In the genomic region with DNA sequence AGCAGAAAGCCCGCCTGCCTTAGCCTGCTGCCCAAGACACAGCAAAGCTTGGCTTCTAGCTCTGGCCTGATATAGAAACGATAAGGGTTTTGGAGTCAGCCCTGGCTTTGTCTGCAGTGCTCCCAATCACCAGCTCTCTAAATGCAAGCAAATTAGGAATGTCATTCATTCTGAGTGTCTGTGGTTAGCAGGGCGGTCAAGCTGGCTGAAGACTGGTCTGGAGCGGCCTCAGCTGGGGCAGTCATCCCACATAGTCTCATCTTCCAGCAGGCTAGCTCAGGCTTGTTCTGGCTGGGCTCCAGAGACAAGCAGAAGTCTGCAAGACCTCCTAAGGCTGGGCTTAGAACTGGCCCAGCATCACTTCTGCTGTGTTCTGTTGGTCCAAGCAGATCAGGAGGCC, we compare ENCODE assay signal across 2 cellular contexts.
TF ChIP-seq lines count a peak whose summit lies in the region.

No MANE protein-coding gene starts in this region.

TF ChIP-seq in A549, 52 proteins besides CTCF, POLR2A, EP300 and RAD21 (continued from another document):
- TF ChIP-seq, protein P1, sequence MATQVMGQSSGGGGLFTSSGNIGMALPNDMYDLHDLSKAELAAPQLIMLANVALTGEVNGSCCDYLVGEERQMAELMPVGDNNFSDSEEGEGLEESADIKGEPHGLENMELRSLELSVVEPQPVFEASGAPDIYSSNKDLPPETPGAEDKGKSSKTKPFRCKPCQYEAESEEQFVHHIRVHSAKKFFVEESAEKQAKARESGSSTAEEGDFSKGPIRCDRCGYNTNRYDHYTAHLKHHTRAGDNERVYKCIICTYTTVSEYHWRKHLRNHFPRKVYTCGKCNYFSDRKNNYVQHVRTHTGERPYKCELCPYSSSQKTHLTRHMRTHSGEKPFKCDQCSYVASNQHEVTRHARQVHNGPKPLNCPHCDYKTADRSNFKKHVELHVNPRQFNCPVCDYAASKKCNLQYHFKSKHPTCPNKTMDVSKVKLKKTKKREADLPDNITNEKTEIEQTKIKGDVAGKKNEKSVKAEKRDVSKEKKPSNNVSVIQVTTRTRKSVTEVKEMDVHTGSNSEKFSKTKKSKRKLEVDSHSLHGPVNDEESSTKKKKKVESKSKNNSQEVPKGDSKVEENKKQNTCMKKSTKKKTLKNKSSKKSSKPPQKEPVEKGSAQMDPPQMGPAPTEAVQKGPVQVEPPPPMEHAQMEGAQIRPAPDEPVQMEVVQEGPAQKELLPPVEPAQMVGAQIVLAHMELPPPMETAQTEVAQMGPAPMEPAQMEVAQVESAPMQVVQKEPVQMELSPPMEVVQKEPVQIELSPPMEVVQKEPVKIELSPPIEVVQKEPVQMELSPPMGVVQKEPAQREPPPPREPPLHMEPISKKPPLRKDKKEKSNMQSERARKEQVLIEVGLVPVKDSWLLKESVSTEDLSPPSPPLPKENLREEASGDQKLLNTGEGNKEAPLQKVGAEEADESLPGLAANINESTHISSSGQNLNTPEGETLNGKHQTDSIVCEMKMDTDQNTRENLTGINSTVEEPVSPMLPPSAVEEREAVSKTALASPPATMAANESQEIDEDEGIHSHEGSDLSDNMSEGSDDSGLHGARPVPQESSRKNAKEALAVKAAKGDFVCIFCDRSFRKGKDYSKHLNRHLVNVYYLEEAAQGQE (IDR thresholded peaks at IDR 0.05) = no peak
- TF ChIP-seq KDM5A (IDR thresholded peaks at IDR 0.05) (no peak), NR3C1 (IDR thresholded peaks at IDR 0.05) (no peak), MYC (IDR thresholded peaks at IDR 0.05; ENCODE audit: borderline replicate concordance, low read length) (no peak), PHF8 (IDR thresholded peaks at IDR 0.05; ENCODE audit: borderline replicate concordance, low read depth) (no peak), SREBF2 (IDR thresholded peaks at IDR 0.05) (no peak), MAZ (IDR thresholded peaks at IDR 0.05; ENCODE audit: borderline replicate concordance, low read depth, low read length) (no peak), EHMT2 (IDR thresholded peaks at IDR 0.05; ENCODE audit: low read depth) (no peak), BHLHE40 (IDR thresholded peaks at IDR 0.05; ENCODE audit: low read depth, low read length) (no peak), ESRRA (IDR thresholded peaks at IDR 0.05; ENCODE audit: borderline replicate concordance, low read length) (no peak), MAFK (IDR thresholded peaks at IDR 0.05; ENCODE audit: partially characterized antibody) (no peak), ZFP36 (IDR thresholded peaks at IDR 0.05; ENCODE audit: borderline replicate concordance, partially characterized antibody) (no peak)
- TF ChIP-seq, protein P2, sequence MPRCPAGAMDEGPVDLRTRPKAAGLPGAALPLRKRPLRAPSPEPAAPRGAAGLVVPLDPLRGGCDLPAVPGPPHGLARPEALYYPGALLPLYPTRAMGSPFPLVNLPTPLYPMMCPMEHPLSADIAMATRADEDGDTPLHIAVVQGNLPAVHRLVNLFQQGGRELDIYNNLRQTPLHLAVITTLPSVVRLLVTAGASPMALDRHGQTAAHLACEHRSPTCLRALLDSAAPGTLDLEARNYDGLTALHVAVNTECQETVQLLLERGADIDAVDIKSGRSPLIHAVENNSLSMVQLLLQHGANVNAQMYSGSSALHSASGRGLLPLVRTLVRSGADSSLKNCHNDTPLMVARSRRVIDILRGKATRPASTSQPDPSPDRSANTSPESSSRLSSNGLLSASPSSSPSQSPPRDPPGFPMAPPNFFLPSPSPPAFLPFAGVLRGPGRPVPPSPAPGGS (IDR thresholded peaks at IDR 0.05) = no peak
- TF ChIP-seq, protein P3, sequence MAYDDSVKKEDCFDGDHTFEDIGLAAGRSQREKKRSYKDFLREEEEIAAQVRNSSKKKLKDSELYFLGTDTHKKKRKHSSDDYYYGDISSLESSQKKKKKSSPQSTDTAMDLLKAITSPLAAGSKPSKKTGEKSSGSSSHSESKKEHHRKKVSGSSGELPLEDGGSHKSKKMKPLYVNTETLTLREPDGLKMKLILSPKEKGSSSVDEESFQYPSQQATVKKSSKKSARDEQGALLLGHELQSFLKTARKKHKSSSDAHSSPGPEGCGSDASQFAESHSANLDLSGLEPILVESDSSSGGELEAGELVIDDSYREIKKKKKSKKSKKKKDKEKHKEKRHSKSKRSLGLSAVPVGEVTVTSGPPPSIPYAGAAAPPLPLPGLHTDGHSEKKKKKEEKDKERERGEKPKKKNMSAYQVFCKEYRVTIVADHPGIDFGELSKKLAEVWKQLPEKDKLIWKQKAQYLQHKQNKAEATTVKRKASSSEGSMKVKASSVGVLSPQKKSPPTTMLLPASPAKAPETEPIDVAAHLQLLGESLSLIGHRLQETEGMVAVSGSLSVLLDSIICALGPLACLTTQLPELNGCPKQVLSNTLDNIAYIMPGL (CRISPR knock-in tag; IDR thresholded peaks at IDR 0.05; ENCODE audit: borderline replicate concordance) = no peak

TF ChIP-seq in WTC11, 78 proteins besides CTCF, POLR2A, EP300 and RAD21 (continued from another document):
- TF ChIP-seq, protein P4, sequence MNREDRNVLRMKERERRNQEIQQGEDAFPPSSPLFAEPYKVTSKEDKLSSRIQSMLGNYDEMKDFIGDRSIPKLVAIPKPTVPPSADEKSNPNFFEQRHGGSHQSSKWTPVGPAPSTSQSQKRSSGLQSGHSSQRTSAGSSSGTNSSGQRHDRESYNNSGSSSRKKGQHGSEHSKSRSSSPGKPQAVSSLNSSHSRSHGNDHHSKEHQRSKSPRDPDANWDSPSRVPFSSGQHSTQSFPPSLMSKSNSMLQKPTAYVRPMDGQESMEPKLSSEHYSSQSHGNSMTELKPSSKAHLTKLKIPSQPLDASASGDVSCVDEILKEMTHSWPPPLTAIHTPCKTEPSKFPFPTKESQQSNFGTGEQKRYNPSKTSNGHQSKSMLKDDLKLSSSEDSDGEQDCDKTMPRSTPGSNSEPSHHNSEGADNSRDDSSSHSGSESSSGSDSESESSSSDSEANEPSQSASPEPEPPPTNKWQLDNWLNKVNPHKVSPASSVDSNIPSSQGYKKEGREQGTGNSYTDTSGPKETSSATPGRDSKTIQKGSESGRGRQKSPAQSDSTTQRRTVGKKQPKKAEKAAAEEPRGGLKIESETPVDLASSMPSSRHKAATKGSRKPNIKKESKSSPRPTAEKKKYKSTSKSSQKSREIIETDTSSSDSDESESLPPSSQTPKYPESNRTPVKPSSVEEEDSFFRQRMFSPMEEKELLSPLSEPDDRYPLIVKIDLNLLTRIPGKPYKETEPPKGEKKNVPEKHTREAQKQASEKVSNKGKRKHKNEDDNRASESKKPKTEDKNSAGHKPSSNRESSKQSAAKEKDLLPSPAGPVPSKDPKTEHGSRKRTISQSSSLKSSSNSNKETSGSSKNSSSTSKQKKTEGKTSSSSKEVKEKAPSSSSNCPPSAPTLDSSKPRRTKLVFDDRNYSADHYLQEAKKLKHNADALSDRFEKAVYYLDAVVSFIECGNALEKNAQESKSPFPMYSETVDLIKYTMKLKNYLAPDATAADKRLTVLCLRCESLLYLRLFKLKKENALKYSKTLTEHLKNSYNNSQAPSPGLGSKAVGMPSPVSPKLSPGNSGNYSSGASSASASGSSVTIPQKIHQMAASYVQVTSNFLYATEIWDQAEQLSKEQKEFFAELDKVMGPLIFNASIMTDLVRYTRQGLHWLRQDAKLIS (CRISPR knock-in tag; IDR thresholded peaks at IDR 0.05; ENCODE audit: borderline replicate concordance) = no peak
